15 cellular contexts compared by ENCODE assay signal in genomic region chr3:73556520-73557371, GRCh38.
DNase-seq lines count a peak whose midpoint lies in the region; ATAC-seq and TF ChIP-seq lines count a peak whose summit lies in the region.
"Had no signal": no experiment of that assay in that cellular context is flagged by ENCODE, and none has a peak within 500 bp of the region (broad histone marks: within the 10 kb centered on the region; RNA-seq: fewer than 3 reads in every experiment).

No MANE protein-coding gene starts in this region.

- no peak overlapping the region for H3K27ac Mint-ChIP-seq in naive thymus-derived CD4-positive, alpha-beta T cell

- H3K27me3 ChIP-seq in BE2C (no peaks in the 10 kb centered on the region), adipocyte (replicated peaks; ENCODE audit: control insufficient read depth, insufficient read depth, low read length) (no peaks in the 10 kb centered on the region), hepatocyte (no peaks in the 10 kb centered on the region), gastrocnemius medialis (no peaks in the 10 kb centered on the region), MG63 (no peaks in the 10 kb centered on the region)
- H3K27me3 ChIP-seq in naive thymus-derived CD4-positive, alpha-beta T cell (ENCODE audit: control insufficient read depth in 2 of 2, insufficient read depth in 2 of 2, low read length in 2 of 2) = no peaks in the 10 kb centered on the region

- CTCF ChIA-PET in naive thymus-derived CD4-positive, alpha-beta T cell (lab: Charles Lee) = interaction anchor here (0.8 kb wide), 1 partner anchor 136 kb away, joined by 3 read pairs; no protein-coding TSS in a partner anchor

- peak in 1 of 2 donors; percentile 23 for ATAC-seq in gastrocnemius medialis
- ATAC-seq in GM19023 (IDR thresholded peaks at IDR 0.05; ENCODE audit: unreplicated experiment) = no peak
- ATAC-seq in naive thymus-derived CD4-positive, alpha-beta T cell = no peak
- no peak for ATAC-seq in HG03460 (IDR thresholded peaks at IDR 0.05; ENCODE audit: unreplicated experiment)

- no peaks in the 10 kb centered on the region for H3K9me2 ChIP-seq in hepatocyte (replicated peaks; ENCODE audit: insufficient read depth)

- TF ChIP-seq CTCF in BE2C (IDR thresholded peaks at IDR 0.05; ENCODE audit: low read depth, low read length) (no peak), hepatocyte (IDR thresholded peaks at IDR 0.05; ENCODE audit: poor library complexity) (no peak), gastrocnemius medialis (IDR thresholded peaks at IDR 0.05 in 4 of 5, conservative IDR thresholded peaks at IDR 0.05 in 1 of 5) (no peak)

- H3K27me3 Mint-ChIP-seq in naive thymus-derived CD4-positive, alpha-beta T cell = peaks cover 0 to 15% (median 4%) of the 10 kb centered on the region in 5 donors

- H3K36me3 Mint-ChIP-seq in naive thymus-derived CD4-positive, alpha-beta T cell = no peaks in the 10 kb centered on the region

- H3K9me3 Mint-ChIP-seq in naive thymus-derived CD4-positive, alpha-beta T cell = peaks cover 0 to 5% (median 0%) of the 10 kb centered on the region in 11 donors

- POLR2A ChIA-PET in naive thymus-derived CD4-positive, alpha-beta T cell (lab: Charles Lee) = no interaction called here

- H3K27ac ChIP-seq in hepatocyte (peak overlapping the region; percentile 13), gastrocnemius medialis (peak overlapping the region; percentile 45 to 74 (median 66))
- no peak overlapping the region for H3K27ac ChIP-seq in naive thymus-derived CD4-positive, alpha-beta T cell (ENCODE audit: low read depth, low read length)
- H3K27ac ChIP-seq: WERI-Rb-1 had no signal

- peak; percentile 19 for DNase-seq in BE2C
- DNase-seq in adipocyte (ENCODE audit: low read depth) = no peak
- no peak for DNase-seq in hepatocyte (ENCODE audit: low spot score)
- DNase-seq in gastrocnemius medialis = no peak
- DNase-seq in naive thymus-derived CD4-positive, alpha-beta T cell = no peak
- no peak for DNase-seq in MG63
- DNase-seq: ACHN, activated gamma-delta T cell, COR-L47, GDM1, NCI-H1436, NCI-H226, WERI-Rb-1 had no signal

- peak overlapping the region; percentile 73 for H3K9ac ChIP-seq in adipocyte (ENCODE audit: low read length)

- 66% methylated on average over 3 of the region's 3 CpGs for WGBS in hepatocyte (ENCODE audit: low lambda C conversion rate, missing lambda C conversion rate)

- TF ChIP-seq POLR2A in gastrocnemius medialis (IDR thresholded peaks at IDR 0.05) = no peak

- H3K4me2 ChIP-seq in hepatocyte = peak overlapping the region; percentile 6

- no peak overlapping the region for H3K4me3 Mint-ChIP-seq in naive thymus-derived CD4-positive, alpha-beta T cell

- H3K4me3 ChIP-seq in BE2C (ENCODE audit: low read depth, low read length) = no peak overlapping the region
- H3K4me3 ChIP-seq in adipocyte (ENCODE audit: low read length) = peak overlapping the region; percentile 62
- no peak overlapping the region for H3K4me3 ChIP-seq in hepatocyte
- H3K4me3 ChIP-seq in gastrocnemius medialis = no peak overlapping the region
- no peak overlapping the region for H3K4me3 ChIP-seq in naive thymus-derived CD4-positive, alpha-beta T cell (ENCODE audit: low read length)
- H3K4me3 ChIP-seq in MG63 = no peak overlapping the region

- H3K4me1 ChIP-seq in BE2C (peaks cover 19% of the 10 kb centered on the region), adipocyte (ENCODE audit: control insufficient read depth, insufficient read depth, low read length) (peaks cover 72% of the 10 kb centered on the region), hepatocyte (ENCODE audit: insufficient read depth) (peaks cover 49% of the 10 kb centered on the region), gastrocnemius medialis (peaks cover 41 to 55% of the 10 kb centered on the region in 2 donors)
- no peaks in the 10 kb centered on the region for H3K4me1 ChIP-seq in naive thymus-derived CD4-positive, alpha-beta T cell (ENCODE audit: control insufficient read depth in 2 of 2, insufficient read depth in 2 of 2, low read length in 2 of 2)

- H2AFZ ChIP-seq in hepatocyte = no peak overlapping the region

- no peaks in the 10 kb centered on the region for H4K20me1 ChIP-seq in hepatocyte (ENCODE audit: insufficient read depth, poor library complexity, severe bottlenecking)

- intact Hi-C loops in gastrocnemius medialis (cut with DNase I; ENCODE audit: low total_unique reads) = no loop called here
- intact Hi-C loops in naive thymus-derived CD4-positive, alpha-beta T cell (cut with micrococcal nuclease) = no loop called here

- H3K36me3 ChIP-seq in BE2C (no peaks in the 10 kb centered on the region), adipocyte (ENCODE audit: control insufficient read depth, insufficient read depth, low read length, severe bottlenecking) (peaks cover 3% of the 10 kb centered on the region), hepatocyte (replicated peaks; ENCODE audit: insufficient read depth, low read depth) (no peaks in the 10 kb centered on the region), gastrocnemius medialis (no peaks in the 10 kb centered on the region), MG63 (no peaks in the 10 kb centered on the region)
- no peaks in the 10 kb centered on the region for H3K36me3 ChIP-seq in naive thymus-derived CD4-positive, alpha-beta T cell (ENCODE audit: control insufficient read depth in 2 of 3, insufficient read depth in 3 of 3, low read length in 3 of 3)
- H3K36me3 ChIP-seq: WERI-Rb-1 had no signal

- peaks cover 81% of the 10 kb centered on the region for H3K79me2 ChIP-seq in hepatocyte

- H3K9me3 ChIP-seq in BE2C (no peaks in the 10 kb centered on the region), adipocyte (ENCODE audit: control insufficient read depth, low read length) (no peaks in the 10 kb centered on the region), hepatocyte (ENCODE audit: low read depth) (no peaks in the 10 kb centered on the region), gastrocnemius medialis (no peaks in the 10 kb centered on the region), MG63 (no peaks in the 10 kb centered on the region)
- H3K9me3 ChIP-seq in naive thymus-derived CD4-positive, alpha-beta T cell (ENCODE audit: control insufficient read depth in 2 of 3, low read length in 3 of 3) = no peaks in the 10 kb centered on the region

- in situ Hi-C loops in gastrocnemius medialis (cut with MboI; ENCODE audit: low sequenced_read_pairs in 4 of 4) = no loop called here

- no peaks in the 10 kb centered on the region for H3K4me1 Mint-ChIP-seq in naive thymus-derived CD4-positive, alpha-beta T cell
